ENCODE assay signal across 8 cellular contexts in genomic region chr12:122966743-122967058, GRCh38. TPM values are rescaled to one million over a fixed set of nuclear protein-coding genes. Genes with fewer than 3 reads are reported as not detected.
DNase-seq lines count a peak whose midpoint lies in the region; FAIRE-seq and TF ChIP-seq lines count a peak whose summit lies in the region.

No MANE protein-coding gene starts in this region.

- H3K79me2 ChIP-seq in Loucy (ENCODE audit: insufficient read depth, low read length) (no peaks in the 10 kb centered on the region), osteoblast (ENCODE audit: insufficient read depth, low read length) (peaks cover 28% of the 10 kb centered on the region)

- H3K27me3 ChIP-seq in BLaER1, result no peaks in the 10 kb centered on the region
- H3K27me3 ChIP-seq in Loucy (ENCODE audit: insufficient read depth, low read length, poor library complexity, severe bottlenecking), result no peaks in the 10 kb centered on the region
- H3K27me3 ChIP-seq in effector memory CD4-positive, alpha-beta T cell (replicated peaks; ENCODE audit: control insufficient read depth, insufficient read depth, low read length, poor library complexity, severe bottlenecking), result no peaks in the 10 kb centered on the region
- H3K27me3 ChIP-seq in osteoblast (ENCODE audit: insufficient read depth, low read length), result no peaks in the 10 kb centered on the region

- H3K4me1 ChIP-seq in BLaER1 (peaks cover 40% of the 10 kb centered on the region), Loucy (ENCODE audit: insufficient read depth, low read length, poor library complexity, severe bottlenecking) (peaks cover 8% of the 10 kb centered on the region), osteoblast (ENCODE audit: insufficient read depth, low read length) (peaks cover 21% of the 10 kb centered on the region)
- H3K4me1 ChIP-seq in effector memory CD4-positive, alpha-beta T cell (ENCODE audit: control insufficient read depth, insufficient read depth, low read length, poor library complexity, severe bottlenecking), result peaks cover 9% of the 10 kb centered on the region

- no peaks in the 10 kb centered on the region for H3F3A ChIP-seq in Loucy (ENCODE audit: low read depth)

- H4K20me1 ChIP-seq in BLaER1 (0 out of 2 replicates have a peak, but pooled peaks cover 31% of the 10 kb centered on the region), Loucy (ENCODE audit: insufficient read depth, low read length, poor library complexity, severe bottlenecking) (no peaks in the 10 kb centered on the region), osteoblast (ENCODE audit: insufficient read depth, low read length) (peaks cover 28% of the 10 kb centered on the region)

- 0 out of 2 replicates have a peak, but pooled peaks cover 5% of the 10 kb centered on the region for H3K36me3 ChIP-seq in BLaER1
- H3K36me3 ChIP-seq in Loucy (ENCODE audit: insufficient read depth, low read length), result no peaks in the 10 kb centered on the region
- H3K36me3 ChIP-seq in effector memory CD4-positive, alpha-beta T cell (ENCODE audit: control insufficient read depth, insufficient read depth, low read length), result no peaks in the 10 kb centered on the region
- no peaks in the 10 kb centered on the region for H3K36me3 ChIP-seq in osteoblast (ENCODE audit: insufficient read depth, low read length)

- H3K4me2 ChIP-seq in BLaER1 (peak overlapping the region; percentile 37; the same call in 1 of the 2 replicates), Loucy (ENCODE audit: low read depth, low read length, poor library complexity, severe bottlenecking) (no peak overlapping the region), osteoblast (ENCODE audit: insufficient read depth, low read length) (peak overlapping the region; percentile 48)

- TF ChIP-seq CTCF in Loucy (conservative IDR thresholded peaks at IDR 0.05; ENCODE audit: low read length), result no peak
- TF ChIP-seq CTCF in osteoblast (IDR thresholded peaks at IDR 0.05; ENCODE audit: extremely low read depth, low read depth, low read length), result no peak

- H3K27ac ChIP-seq in BLaER1 (no peak overlapping the region), osteoblast (ENCODE audit: low read depth, low read length) (no peak overlapping the region)
- peak overlapping the region; percentile 26 for H3K27ac ChIP-seq in effector memory CD4-positive, alpha-beta T cell (ENCODE audit: insufficient read depth, low read length, poor library complexity, severe bottlenecking)

- no peaks in the 10 kb centered on the region for H3K9me3 ChIP-seq in BLaER1
- H3K9me3 ChIP-seq in Loucy (ENCODE audit: insufficient read depth, low read depth, low read length), result no peaks in the 10 kb centered on the region
- no peaks in the 10 kb centered on the region for H3K9me3 ChIP-seq in effector memory CD4-positive, alpha-beta T cell (ENCODE audit: control insufficient read depth, low read length)
- H3K9me3 ChIP-seq in osteoblast (ENCODE audit: low read depth, low read length), result no peaks in the 10 kb centered on the region

- FAIRE-seq in urothelium cell line (lab: Jason Lieb, UNC), result no peak

- H2AFZ ChIP-seq in Loucy (ENCODE audit: low read length), result no peak overlapping the region
- peak overlapping the region; percentile 15 for H2AFZ ChIP-seq in osteoblast (ENCODE audit: low read length)

- no peak overlapping the region for H3K9ac ChIP-seq in BLaER1
- H3K9ac ChIP-seq in Loucy (ENCODE audit: low read depth, low read length, poor library complexity, severe bottlenecking), result no peak overlapping the region

- H3K4me3 ChIP-seq in BLaER1 (no peak overlapping the region), Loucy (ENCODE audit: low read length, poor library complexity, severe bottlenecking) (peak overlapping the region; percentile 32), osteoblast (ENCODE audit: insufficient read depth, low read length) (no peak overlapping the region)
- no peak overlapping the region for H3K4me3 ChIP-seq in effector memory CD4-positive, alpha-beta T cell (ENCODE audit: insufficient read depth, low read depth, low read length, poor library complexity, severe bottlenecking)

- H3K9me2 ChIP-seq in Loucy (replicated peaks; ENCODE audit: low read depth, low read length), result no peaks in the 10 kb centered on the region

- no peak for DNase-seq in effector memory CD4-positive, alpha-beta T cell
- DNase-seq in osteoblast (ENCODE audit: insufficient read length, low spot score, missing footprints) (peak; percentile 53), NCI-H1436 treated with DMSO at 0.1 percent for 48 hours (lab: John Stamatoyannopoulos, UW) (no peak), H4 (ENCODE audit: low spot score) (no peak), Ammon's horn (ENCODE audit: low spot score) (no peak), urothelium cell line (ENCODE audit: low spot score) (no peak)

RNA-seq across cellular contexts. Expression of gene ABCB9, which starts 0.4 kb away (rescaled TPM):
- total RNA-seq in osteoblast, result 11.9 and 13.0 TPM in 2 replicates
- total RNA-seq in H4 (2014; rRNA removed; shearing (Covaris generic)), result 6.5 and 19.3 TPM in 2 replicates

RNA-seq across cellular contexts. Expression of gene OGFOD2, which starts 8.3 kb away (rescaled TPM):
- total RNA-seq in osteoblast, result 6.5 and 8.3 TPM in 2 replicates
- 17.5 and 18.1 TPM in 2 replicates for total RNA-seq in H4 (2014; rRNA removed; shearing (Covaris generic))

RNA-seq across cellular contexts. Expression of gene ARL6IP4, which starts 13.8 kb away (rescaled TPM):
- total RNA-seq in osteoblast, result 117 and 118 TPM in 2 replicates
- 111 and 179 TPM in 2 replicates for total RNA-seq in H4 (2014; rRNA removed; shearing (Covaris generic))
